10 cellular contexts compared by ENCODE assay signal in genomic region chr9:120578614-120579013, GRCh38. TPM values are rescaled to one million over a fixed set of nuclear protein-coding genes. Genes with fewer than 3 reads are reported as not detected.
A peak's percentile ranks its signal among the peaks of the same experiment; 100 is the strongest.
DNase-seq lines count a peak whose midpoint lies in the region; ATAC-seq and TF ChIP-seq lines count a peak whose summit lies in the region.
"Had no signal": no experiment of that assay in that cellular context is flagged by ENCODE, and none has a peak within 500 bp of the region (broad histone marks: within the 10 kb centered on the region; RNA-seq: fewer than 3 reads in every experiment).

No MANE protein-coding gene starts in this region.

- H3K27me3 ChIP-seq in SJSA1 (replicated peaks) (no peaks in the 10 kb centered on the region), suprapubic skin (no peaks in the 10 kb centered on the region)

- no peaks in the 10 kb centered on the region for H3K9me3 ChIP-seq in SJSA1 (replicated peaks)
- H3K9me3 ChIP-seq in suprapubic skin = no peaks in the 10 kb centered on the region

- peaks cover 6% of the 10 kb centered on the region for H3K36me3 ChIP-seq in SJSA1
- peaks cover 3% of the 10 kb centered on the region for H3K36me3 ChIP-seq in suprapubic skin

- ATAC-seq in Right ventricle myocardium inferior (no peak), left cardiac atrium (no peak), GM21576 (IDR thresholded peaks at IDR 0.05; ENCODE audit: unreplicated experiment) (no peak)

- no peaks in the 10 kb centered on the region for H3K36me3 Mint-ChIP-seq in glutamatergic neuron (ENCODE audit: unreplicated experiment)

- peak overlapping the region; percentile 95 for H3K4me3 Mint-ChIP-seq in glutamatergic neuron (ENCODE audit: unreplicated experiment)

- H3K27ac ChIP-seq in SJSA1 = no peak overlapping the region
- H3K27ac ChIP-seq in suprapubic skin = peak overlapping the region; percentile 38

- no peaks in the 10 kb centered on the region for H3K9me3 Mint-ChIP-seq in glutamatergic neuron (ENCODE audit: unreplicated experiment)

- intact Hi-C loops in Right ventricle myocardium inferior (cut with DNase I) (no loop called here), left cardiac atrium (cut with DNase I) (no loop called here)

- peaks cover 1% of the 10 kb centered on the region for H3K27me3 Mint-ChIP-seq in glutamatergic neuron (ENCODE audit: unreplicated experiment)

- 94% methylated on average over 8 of the region's 8 CpGs for WGBS in suprapubic skin

- no peak for TF ChIP-seq CTCF in glutamatergic neuron (IDR thresholded peaks at IDR 0.05; ENCODE audit: partially characterized antibody, unreplicated experiment)
- no peak for TF ChIP-seq CTCF in suprapubic skin (IDR thresholded peaks at IDR 0.05)

- H3K4me1 ChIP-seq in SJSA1 (replicated peaks) = peaks cover 7% of the 10 kb centered on the region
- peaks cover 16% of the 10 kb centered on the region for H3K4me1 ChIP-seq in suprapubic skin

- DNase-seq in Right ventricle myocardium inferior (ENCODE audit: missing footprints) = peak; percentile 66
- no peak for DNase-seq in left cardiac atrium
- no peak for DNase-seq in SJSA1 (ENCODE audit: low read depth in 1 of 2, low spot score in 2 of 2)
- DNase-seq in glutamatergic neuron = no peak
- DNase-seq in suprapubic skin (ENCODE audit: low spot score in 2 of 2) = no peak
- DNase-seq in UCSD-AML1 (lab: John Stamatoyannopoulos, UW; ENCODE audit: unreplicated experiment) = no peak
- no peak for DNase-seq in NCI-H128 (lab: John Stamatoyannopoulos, UW; ENCODE audit: unreplicated experiment)
- DNase-seq: effector memory CD4-positive, alpha-beta T cell; SHP77 had no signal

- TF ChIP-seq POLR2A in suprapubic skin (IDR thresholded peaks at IDR 0.05) = no peak

- no peak for TF ChIP-seq EP300 in suprapubic skin (IDR thresholded peaks at IDR 0.05)

- peak overlapping the region; percentile 67 for H3K4me3 ChIP-seq in SJSA1
- peak overlapping the region; percentile 99 for H3K4me3 ChIP-seq in suprapubic skin

- peaks cover 2% of the 10 kb centered on the region for H3K4me1 Mint-ChIP-seq in glutamatergic neuron (ENCODE audit: low read depth, unreplicated experiment)

- no peak overlapping the region for H3K27ac Mint-ChIP-seq in glutamatergic neuron (ENCODE audit: unreplicated experiment)

RNA-seq across cellular contexts. Expression of gene CDK5RAP2, which starts 1.4 kb away (rescaled TPM):
- total RNA-seq in Right ventricle myocardium inferior (75.4 TPM), left cardiac atrium (10 to 100 TPM; 48.0 to 49.0 TPM), glutamatergic neuron (ENCODE audit: unreplicated experiment) (53.2 TPM), suprapubic skin (100 to 1,000 TPM in 1 of 4 donors, 10 to 100 TPM in 3; 60.1 to 105 (median 64.3) TPM)
- total RNA-seq in SJSA1 (2014; rRNA removed; shearing (Covaris generic)) = 32.6 and 36.5 TPM in 2 replicates
